1 cellular context compared by ENCODE assay signal in genomic region chr1:225658041-225658440, GRCh38.
TF ChIP-seq lines count a peak whose summit lies in the region.

No MANE protein-coding gene starts in this region.

TF ChIP-seq in endothelial cell of umbilical vein, 7 proteins besides CTCF, POLR2A, EP300 and RAD21 (continued from another document):
- TF ChIP-seq, protein P1, sequence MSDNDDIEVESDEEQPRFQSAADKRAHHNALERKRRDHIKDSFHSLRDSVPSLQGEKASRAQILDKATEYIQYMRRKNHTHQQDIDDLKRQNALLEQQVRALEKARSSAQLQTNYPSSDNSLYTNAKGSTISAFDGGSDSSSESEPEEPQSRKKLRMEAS (IDR thresholded peaks at IDR 0.05; ENCODE audit: insufficient read depth, insufficient read length), result no peak
- TF ChIP-seq MYC (IDR thresholded peaks at IDR 0.05; ENCODE audit: low read depth, low read length), result no peak
